In genomic region chr20:35619196-35620095, GRCh38 we compare ENCODE assay signal across 1 cellular context.
A peak's percentile ranks its signal among the peaks of the same experiment; 100 is the strongest.
TF ChIP-seq lines count a peak whose summit lies in the region.

No MANE protein-coding gene starts in this region.

TF ChIP-seq in HepG2, 621 proteins besides CTCF, POLR2A, EP300 and RAD21 (continued from another document and continues in another):
- TF ChIP-seq ZNF646 (CRISPR knock-in tag; IDR thresholded peaks at IDR 0.05) = no peak
- peak; percentile 94 for TF ChIP-seq MIER3 (CRISPR knock-in tag; IDR thresholded peaks at IDR 0.05; ENCODE audit: borderline replicate concordance)
- TF ChIP-seq ZNF75D (CRISPR knock-in tag; IDR thresholded peaks at IDR 0.05; ENCODE audit: borderline replicate concordance) = no peak
- peak; percentile 81; the same call in 1 of the 2 replicates for TF ChIP-seq RFXANK (CRISPR knock-in tag; IDR thresholded peaks at IDR 0.05)
- peak; percentile 94 for TF ChIP-seq TFDP1 (CRISPR knock-in tag; IDR thresholded peaks at IDR 0.05; ENCODE audit: borderline replicate concordance)
- TF ChIP-seq ZNF780A (CRISPR knock-in tag; IDR thresholded peaks at IDR 0.05) = 0 out of 2 replicates have a peak, but pooled peaks have one; percentile 49
- TF ChIP-seq ZNF30 (CRISPR knock-in tag; IDR thresholded peaks at IDR 0.05) = 0 out of 2 replicates have a peak, but pooled peaks have one; percentile 58
- 0 out of 2 replicates have a peak, but pooled peaks have one; percentile 55 for TF ChIP-seq PAX8 (CRISPR knock-in tag; IDR thresholded peaks at IDR 0.05; ENCODE audit: borderline replicate concordance)
- TF ChIP-seq ZHX1 (CRISPR knock-in tag; IDR thresholded peaks at IDR 0.05; ENCODE audit: low read depth) = no peak
- no peak for TF ChIP-seq HMGA1 (CRISPR knock-in tag; conservative IDR thresholded peaks at IDR 0.05)
- peak; percentile 90; the same call in 1 of the 2 replicates for TF ChIP-seq KIAA2018 (CRISPR knock-in tag; IDR thresholded peaks at IDR 0.05; ENCODE audit: borderline replicate concordance)
- TF ChIP-seq ZNF451 (CRISPR knock-in tag; IDR thresholded peaks at IDR 0.05) = peak; percentile 96
- TF ChIP-seq E2F1 (CRISPR knock-in tag; IDR thresholded peaks at IDR 0.05) = peak; percentile 88
- TF ChIP-seq ZNF589 (CRISPR knock-in tag; conservative IDR thresholded peaks at IDR 0.05) = peak; percentile 56
- 0 out of 2 replicates have a peak, but pooled peaks have one; percentile 42 for TF ChIP-seq HIC2 (CRISPR knock-in tag; IDR thresholded peaks at IDR 0.05; ENCODE audit: low read depth)
- peak; percentile 98 for TF ChIP-seq SAFB2 (CRISPR knock-in tag; IDR thresholded peaks at IDR 0.05; ENCODE audit: borderline replicate concordance, low read depth)
- TF ChIP-seq PHF5A (CRISPR knock-in tag; IDR thresholded peaks at IDR 0.05; ENCODE audit: low read depth, unreplicated experiment) = peak; percentile 83
- TF ChIP-seq ZNF564 (CRISPR knock-in tag; IDR thresholded peaks at IDR 0.05) = peak; percentile 96
- peak; percentile 87; the same call in 1 of the 2 replicates for TF ChIP-seq MEF2D (CRISPR knock-in tag; IDR thresholded peaks at IDR 0.05)
- TF ChIP-seq ZNF251 (CRISPR knock-in tag; IDR thresholded peaks at IDR 0.05) = peak; percentile 70; the same call in 1 of the 2 replicates
- TF ChIP-seq PLRG1 (conservative IDR thresholded peaks at IDR 0.05) = no peak
- peak; percentile 63; the same call in 1 of the 2 replicates for TF ChIP-seq CENPT (CRISPR knock-in tag; IDR thresholded peaks at IDR 0.05; ENCODE audit: low read depth)
- no peak for TF ChIP-seq ZNF672 (CRISPR knock-in tag; IDR thresholded peaks at IDR 0.05)
- no peak; the same call in 1 of the 2 replicates for TF ChIP-seq ZSCAN31 (CRISPR knock-in tag; IDR thresholded peaks at IDR 0.05; ENCODE audit: low read depth)
- no peak for TF ChIP-seq ZNF260 (CRISPR knock-in tag; IDR thresholded peaks at IDR 0.05; ENCODE audit: borderline replicate concordance, low read depth)
- TF ChIP-seq UBTF (CRISPR knock-in tag; IDR thresholded peaks at IDR 0.05) = peak; percentile 90
- TF ChIP-seq ZNF235 (CRISPR knock-in tag; IDR thresholded peaks at IDR 0.05; ENCODE audit: borderline replicate concordance) = peak; percentile 92; the same call in 1 of the 2 replicates
- TF ChIP-seq ZFP90 (CRISPR knock-in tag; IDR thresholded peaks at IDR 0.05; ENCODE audit: borderline replicate concordance) = peak; percentile 92
- peak; percentile 73 for TF ChIP-seq ZFP37 (CRISPR knock-in tag; IDR thresholded peaks at IDR 0.05; ENCODE audit: borderline replicate concordance)
